ENCODE assay signal across 20 cellular contexts in the genomic region with DNA sequence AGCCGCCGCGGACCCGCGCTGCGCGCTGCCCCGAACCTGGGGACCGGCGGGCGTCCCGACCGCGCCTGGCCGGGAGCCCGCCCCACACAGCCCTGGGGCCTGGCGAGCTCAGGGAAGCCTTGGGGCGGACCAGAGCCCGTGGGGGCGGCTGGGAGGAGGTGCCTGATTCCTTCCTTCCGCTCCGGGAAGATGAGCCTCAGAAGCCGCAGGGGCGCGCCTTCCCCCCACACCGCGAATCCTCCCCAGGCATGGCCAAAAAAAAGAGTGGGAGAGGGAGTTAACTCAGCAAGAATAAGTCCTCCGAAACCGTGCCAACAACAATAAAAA. TPM values are rescaled to one million over a fixed set of nuclear protein-coding genes. Genes with fewer than 3 reads are reported as not detected.
"Had no signal": no experiment of that assay in that cellular context is flagged by ENCODE, and none has a peak within 500 bp of the region (broad histone marks: within the 10 kb centered on the region; RNA-seq: fewer than 3 reads in every experiment).

CBLN4 (minus strand) TSS at position 131 of the 327 bp plus-strand sequence. CDS start 1,348 bp downstream, outside the sequence.

- H3K4me3 ChIP-seq: coronary artery, hepatocyte, thoracic aorta had no signal

- DNase-seq: activated CD4-positive, alpha-beta memory T cell treated with anti-CD3 and anti-CD28 coated beads for 36 hours; activated gamma-delta T cell; activated T-cell treated with anti-CD3 and anti-CD28 coated beads, Interleukin-2, amount 50 U/mL, for 48 hours; central memory CD4-positive, alpha-beta T cell; effector CD8-positive, alpha-beta T cell; left colon; natural killer cell; stimulated activated CD4-positive, alpha-beta T cell treated with anti-CD3 and anti-CD28 coated beads, Interleukin-4, amount 100 ng/mL, for 1 hour; stimulated activated CD8-positive, alpha-beta memory T cell treated with anti-CD3 and anti-CD28 coated beads, Interleukin-4, amount 100 ng/mL, for 48 hours; stimulated activated naive CD8-positive, alpha-beta T cell treated with anti-CD3 and anti-CD28 coated beads, Interleukin-15, amount 100 ng/mL, for 72 hours; T-cell; T1000 had no signal

- H3K4me1 Mint-ChIP-seq: natural killer cell; stimulated activated naive CD8-positive, alpha-beta T cell treated with anti-CD3 and anti-CD28 coated beads, Interleukin-15, amount 100 ng/mL, for 72 hours; T-cell had no signal

- H3K79me2 ChIP-seq: hepatocyte had no signal

- H3K36me3 Mint-ChIP-seq: T-cell had no signal

- H3K36me3 ChIP-seq: gastroesophageal sphincter, thoracic aorta, vagina had no signal

- H2AFZ ChIP-seq: hepatocyte had no signal

- H3K4me1 ChIP-seq: vagina had no signal

- H3K4me3 Mint-ChIP-seq: activated CD4-positive, alpha-beta memory T cell treated with anti-CD3 and anti-CD28 coated beads for 36 hours; natural killer cell; stimulated activated naive CD8-positive, alpha-beta T cell treated with anti-CD3 and anti-CD28 coated beads, Interleukin-15, amount 100 ng/mL, for 72 hours; T-cell had no signal

- H3K9me3 ChIP-seq: gastroesophageal sphincter, thoracic aorta, vagina had no signal

- H3K27ac ChIP-seq: coronary artery, epithelial cell of prostate, gastroesophageal sphincter, hepatocyte, thoracic aorta, vagina had no signal

- H3K27ac Mint-ChIP-seq: activated CD4-positive, alpha-beta memory T cell treated with anti-CD3 and anti-CD28 coated beads for 36 hours; natural killer cell; stimulated activated naive CD8-positive, alpha-beta T cell treated with anti-CD3 and anti-CD28 coated beads, Interleukin-15, amount 100 ng/mL, for 72 hours; T-cell had no signal

- ATAC-seq: gastroesophageal sphincter; left colon; natural killer cell; stimulated activated naive CD8-positive, alpha-beta T cell treated with anti-CD3 and anti-CD28 coated beads, Interleukin-15, amount 100 ng/mL, for 72 hours; T-cell had no signal

- H3K4me2 ChIP-seq: hepatocyte had no signal

- H3K27me3 ChIP-seq: vagina had no signal

RNA-seq across cellular contexts. Expression of gene CBLN4, which starts in this region (rescaled TPM):
- total RNA-seq: activated CD4-positive, alpha-beta memory T cell treated with anti-CD3 and anti-CD28 coated beads for 36 hours; mucosa of gallbladder; natural killer cell; osteoblast; T-cell; thoracic aorta; vagina had no signal
